8 cellular contexts compared by ENCODE assay signal in the genomic region with DNA sequence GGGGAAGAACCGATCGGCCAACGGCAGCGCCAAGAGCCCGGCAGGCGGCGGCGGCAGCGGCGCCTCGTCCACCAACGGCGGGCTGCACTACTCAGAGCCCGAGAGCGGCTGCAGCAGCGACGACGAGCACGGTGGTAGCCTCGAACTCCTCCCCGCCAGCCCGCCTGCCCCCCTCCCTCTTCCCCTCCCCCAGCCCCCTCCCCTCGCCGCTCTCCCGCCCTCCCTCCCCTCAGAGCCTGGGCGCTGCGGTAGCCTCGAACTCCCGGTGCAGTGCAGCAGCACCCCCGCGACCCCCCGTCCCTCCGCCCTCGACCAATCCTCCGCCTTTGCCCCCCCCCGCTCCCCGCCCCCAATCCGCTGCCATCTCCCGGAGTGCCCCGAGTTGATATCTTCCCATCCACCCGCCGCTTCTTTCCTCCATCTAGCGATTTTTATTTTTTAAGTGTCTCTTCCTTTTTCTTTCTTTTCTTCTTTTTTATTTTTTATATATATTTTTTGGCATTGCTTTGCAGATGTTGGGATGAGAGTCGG. TPM values are rescaled to one million over a fixed set of nuclear protein-coding genes. Genes with fewer than 3 reads are reported as not detected.
DNase-seq lines count a peak whose midpoint lies in the region; ATAC-seq and TF ChIP-seq lines count a peak whose summit lies in the region.

No MANE protein-coding gene starts in this region.

- peaks cover 21% of the 10 kb centered on the region for H3K36me3 Mint-ChIP-seq in activated CD8-positive, alpha-beta T cell treated with anti-CD3 and anti-CD28 coated beads for 36 hours (ENCODE audit: low read depth)
- H3K36me3 Mint-ChIP-seq in naive thymus-derived CD8-positive, alpha-beta T cell, result peaks cover 0 to 22% (median 3%) of the 10 kb centered on the region in 3 donors

- H3K4me3 ChIP-seq in tibial nerve, result peak overlapping the region; percentile 74 to 98 (median 86)

- H3K27me3 ChIP-seq in tibial nerve, result no peaks in the 10 kb centered on the region

- peak overlapping the region; percentile 99 to 100 (median 100) for H3K27ac ChIP-seq in tibial nerve

- POLR2A ChIA-PET in activated CD8-positive, alpha-beta T cell treated with anti-CD3 and anti-CD28 coated beads for 36 hours (lab: Charles Lee), result interaction anchor here (0.6 to 1.0 kb wide), 6 partner anchors 11 to 123 kb away, joined by 3 to 4 read pairs (median 3); no protein-coding TSS in a partner anchor
- POLR2A ChIA-PET in naive thymus-derived CD8-positive, alpha-beta T cell (lab: Charles Lee), result interaction anchor here (0.6 to 1.6 kb wide), 3 partner anchors 10 to 939 kb away, joined by 4 to 7 read pairs (median 5); no protein-coding TSS in a partner anchor

- no peak for TF ChIP-seq EP300 in tibial nerve (IDR thresholded peaks at IDR 0.05)

- no peaks in the 10 kb centered on the region for H3K27me3 Mint-ChIP-seq in activated CD8-positive, alpha-beta T cell treated with anti-CD3 and anti-CD28 coated beads for 36 hours
- H3K27me3 Mint-ChIP-seq in naive thymus-derived CD8-positive, alpha-beta T cell, result no peaks in the 10 kb centered on the region

- peak; percentile 8 for ATAC-seq in GM19438 (IDR thresholded peaks at IDR 0.05; ENCODE audit: low read depth, unreplicated experiment)
- ATAC-seq in activated CD8-positive, alpha-beta T cell treated with anti-CD3 and anti-CD28 coated beads for 36 hours, result peak; percentile 28
- peak; percentile 35 to 44 for ATAC-seq in naive thymus-derived CD8-positive, alpha-beta T cell
- ATAC-seq in GM19328 (IDR thresholded peaks at IDR 0.05; ENCODE audit: unreplicated experiment), result no peak

- TF ChIP-seq CTCF in activated CD8-positive, alpha-beta T cell treated with anti-CD3 and anti-CD28 coated beads for 36 hours (IDR thresholded peaks at IDR 0.05), result no peak
- no peak for TF ChIP-seq CTCF in tibial nerve (IDR thresholded peaks at IDR 0.05)

- intact Hi-C loops in activated CD8-positive, alpha-beta T cell treated with anti-CD3 and anti-CD28 coated beads for 36 hours (cut with micrococcal nuclease), result no loop called here

- no peak for TF ChIP-seq POLR2A in tibial nerve (IDR thresholded peaks at IDR 0.05)

- peak overlapping the region; percentile 82 for H3K4me3 Mint-ChIP-seq in activated CD8-positive, alpha-beta T cell treated with anti-CD3 and anti-CD28 coated beads for 36 hours
- peak overlapping the region; percentile 85 to 96 (median 90) for H3K4me3 Mint-ChIP-seq in naive thymus-derived CD8-positive, alpha-beta T cell

- no peaks in the 10 kb centered on the region for H3K9me3 Mint-ChIP-seq in activated CD8-positive, alpha-beta T cell treated with anti-CD3 and anti-CD28 coated beads for 36 hours
- H3K9me3 Mint-ChIP-seq in naive thymus-derived CD8-positive, alpha-beta T cell, result no peaks in the 10 kb centered on the region

- H3K27ac Mint-ChIP-seq in activated CD8-positive, alpha-beta T cell treated with anti-CD3 and anti-CD28 coated beads for 36 hours, result peak overlapping the region; percentile 92
- peak overlapping the region; percentile 75 to 96 (median 92) for H3K27ac Mint-ChIP-seq in naive thymus-derived CD8-positive, alpha-beta T cell

- 0 to 1% methylated on average over 30 to 35 of the region's 44 CpGs for WGBS in tibial nerve, 2 donors

- DNase-seq in CMK (ENCODE audit: low read depth) (peak; percentile 49), NCI-H1105 (lab: John Stamatoyannopoulos, UW) (peak; percentile 52), fibroblast of gingiva (ENCODE audit: low read depth) (peak; percentile 70), tibial nerve (ENCODE audit: low spot score in 2 of 2) (peak; percentile 19 to 26)
- peak; percentile 70 for DNase-seq in activated CD8-positive, alpha-beta T cell treated with anti-CD3 and anti-CD28 coated beads for 36 hours
- peak in 5 of 10 donors; percentile 43 to 82 (median 54) for DNase-seq in naive thymus-derived CD8-positive, alpha-beta T cell

- H3K36me3 ChIP-seq in tibial nerve, result peaks cover 0 to 15% (median 0%) of the 10 kb centered on the region in 3 donors

- H3K9me3 ChIP-seq in tibial nerve, result no peaks in the 10 kb centered on the region

- CTCF ChIA-PET in activated CD8-positive, alpha-beta T cell treated with anti-CD3 and anti-CD28 coated beads for 36 hours (lab: Charles Lee), result interaction anchor here (1.3 to 2.1 kb wide), 3 partner anchors 64 to 255 kb away, joined by 3 to 8 read pairs (median 5); a partner anchor contains a TSS

- H3K4me1 Mint-ChIP-seq in activated CD8-positive, alpha-beta T cell treated with anti-CD3 and anti-CD28 coated beads for 36 hours (ENCODE audit: low read depth), result peaks cover 21% of the 10 kb centered on the region
- H3K4me1 Mint-ChIP-seq in naive thymus-derived CD8-positive, alpha-beta T cell, result peaks cover 11 to 33% (median 30%) of the 10 kb centered on the region in 4 donors

- peaks cover 0 to 28% (median 14%) of the 10 kb centered on the region in 4 donors for H3K4me1 ChIP-seq in tibial nerve

RNA-seq across cellular contexts. Expression of a gene that starts 0.5 kb away (rescaled TPM):
- 10 to 100 TPM; 25.7 to 30.7 TPM for total RNA-seq in activated CD8-positive, alpha-beta T cell treated with anti-CD3 and anti-CD28 coated beads for 36 hours
- total RNA-seq in naive thymus-derived CD8-positive, alpha-beta T cell, result 10 to 100 TPM; 84.8 to 88.6 TPM
- 10 to 100 TPM; 22.5 to 29.3 (median 24.7) TPM for polyA plus RNA-seq in naive thymus-derived CD8-positive, alpha-beta T cell
- 10 to 100 TPM; 40.4 to 57.1 (median 55.4) TPM for total RNA-seq in tibial nerve
